Comparison of ENCODE assay signal across 14 cellular contexts in genomic region chr19:3932931-3933810, GRCh38. TPM values are rescaled to one million over a fixed set of nuclear protein-coding genes. Genes with fewer than 3 reads are reported as not detected.
DNase-seq lines count a peak whose midpoint lies in the region; ATAC-seq and TF ChIP-seq lines count a peak whose summit lies in the region.
"Had no signal": no experiment of that assay in that cellular context is flagged by ENCODE, and none has a peak within 500 bp of the region (broad histone marks: within the 10 kb centered on the region; RNA-seq: fewer than 3 reads in every experiment).

TSS of gene NMRK2 (plus strand) at chr19:3933069. CDS start at chr19:3933672, 603 bp downstream.

- TF ChIP-seq CTCF in WERI-Rb-1 (IDR thresholded peaks at IDR 0.05; ENCODE audit: low read depth, low read length) (no peak), CD14-positive monocyte (IDR thresholded peaks at IDR 0.05) (no peak)

- H3K27ac ChIP-seq in WERI-Rb-1 (no peak within 1 kb of the TSS), Karpas-422 (ENCODE audit: low read length) (no peak within 1 kb of the TSS)
- H3K27ac ChIP-seq: RWPE1 had no signal

- no peak within 1 kb of the TSS for H3K4me2 ChIP-seq in Karpas-422 (ENCODE audit: low read depth, low read length, poor library complexity, severe bottlenecking)

- H3K9me3 ChIP-seq in WERI-Rb-1 (ENCODE audit: severe bottlenecking) (no peaks in the 10 kb centered on the region), iPS-15b (ENCODE audit: control insufficient read depth, insufficient read depth, low read length) (no peaks in the 10 kb centered on the region), Karpas-422 (ENCODE audit: low read length) (no peaks in the 10 kb centered on the region)
- H3K9me3 ChIP-seq: mucosa of descending colon had no signal

- no peaks in the 10 kb centered on the region for H3K4me1 ChIP-seq in iPS-15b (ENCODE audit: control insufficient read depth, insufficient read depth, low read length)
- H3K4me1 ChIP-seq in Karpas-422 (ENCODE audit: low read length) = no peaks in the 10 kb centered on the region

- H3K27me3 Mint-ChIP-seq in stimulated activated naive B cell treated with anti-CD40 and anti-IgM and Interleukin-4, amounts not matched to agents 10 μg/mL and 1 μg/mL and 100 μg/mL, for 72 hours = peaks cover 13 to 42% of the 10 kb centered on the region in 2 donors
- H3K27me3 Mint-ChIP-seq in CD14-positive monocyte (ENCODE audit: low read depth in 3 of 3) = peaks cover 34 to 56% (median 42%) of the 10 kb centered on the region in 3 donors

- H3K4me3 Mint-ChIP-seq in stimulated activated naive B cell treated with anti-CD40 and anti-IgM and Interleukin-4, amounts not matched to agents 10 μg/mL and 1 μg/mL and 100 μg/mL, for 72 hours = peak within 1 kb of the TSS; percentile 51 to 52
- H3K4me3 Mint-ChIP-seq in CD14-positive monocyte = peak within 1 kb of the TSS in 1 of 2 donors; percentile 64
- H3K4me3 Mint-ChIP-seq: activated B cell treated with CpG ODN at 0.5 μM for 24 hours had no signal

- peak; percentile 36 to 64 for ATAC-seq in stimulated activated naive B cell treated with anti-CD40 and anti-IgM and Interleukin-4, amounts not matched to agents 10 μg/mL and 1 μg/mL and 100 μg/mL, for 72 hours (replicated peaks)
- ATAC-seq: activated naive CD4-positive, alpha-beta T cell treated with anti-CD3 and anti-CD28 coated beads, Interleukin-2, amount 50 U/mL, for 72 hours; mucosa of descending colon had no signal

- peak; percentile 5 to 11 for DNase-seq in activated CD4-positive, alpha-beta T cell treated with anti-CD3 and anti-CD28 coated beads, Interleukin-2, amount 50 U/mL, for 48 hours
- DNase-seq in activated CD4-positive, alpha-beta T cell treated with anti-CD3 and anti-CD28 coated beads, Interleukin-2, amount 50 U/mL, for 1 hour = no peak
- DNase-seq in WERI-Rb-1 = peak; percentile 44
- no peak for DNase-seq in stimulated activated naive B cell treated with anti-CD40 and anti-IgM and Interleukin-4, amounts not matched to agents 10 μg/mL and 1 μg/mL and 100 μg/mL, for 72 hours
- DNase-seq in NCI-H1092 (lab: John Stamatoyannopoulos, UW) = no peak
- no peak for DNase-seq in CD14-positive monocyte (ENCODE audit: low spot score)
- no peak for DNase-seq in Karpas-422
- DNase-seq: ACHN, activated B cell treated with CpG ODN at 0.5 μM for 24 hours, mucosa of descending colon, MV-4-11 had no signal

- no peaks in the 10 kb centered on the region for H3K79me2 ChIP-seq in Karpas-422 (ENCODE audit: low read length)

- H3K36me3 Mint-ChIP-seq in stimulated activated naive B cell treated with anti-CD40 and anti-IgM and Interleukin-4, amounts not matched to agents 10 μg/mL and 1 μg/mL and 100 μg/mL, for 72 hours = no peaks in the 10 kb centered on the region
- no peaks in the 10 kb centered on the region for H3K36me3 Mint-ChIP-seq in CD14-positive monocyte
- H3K36me3 Mint-ChIP-seq: activated naive CD4-positive, alpha-beta T cell treated with anti-CD3 and anti-CD28 coated beads, Interleukin-2, amount 50 U/mL, for 72 hours had no signal

- H3K9me3 Mint-ChIP-seq in stimulated activated naive B cell treated with anti-CD40 and anti-IgM and Interleukin-4, amounts not matched to agents 10 μg/mL and 1 μg/mL and 100 μg/mL, for 72 hours = no peaks in the 10 kb centered on the region
- H3K9me3 Mint-ChIP-seq in CD14-positive monocyte = peaks cover 0 to 20% (median 3%) of the 10 kb centered on the region in 7 donors
- H3K9me3 Mint-ChIP-seq: activated B cell treated with CpG ODN at 0.5 μM for 24 hours; activated naive CD4-positive, alpha-beta T cell treated with anti-CD3 and anti-CD28 coated beads, Interleukin-2, amount 50 U/mL, for 72 hours had no signal

- H3K9ac ChIP-seq in iPS-15b (ENCODE audit: low read depth, low read length) (peak within 1 kb of the TSS; percentile 73), Karpas-422 (ENCODE audit: low read length) (no peak within 1 kb of the TSS)

- no peak within 1 kb of the TSS for H3K4me3 ChIP-seq in WERI-Rb-1 (ENCODE audit: low read depth, low read length)
- peak within 1 kb of the TSS; percentile 57 for H3K4me3 ChIP-seq in iPS-15b (ENCODE audit: low read depth, low read length)
- no peak within 1 kb of the TSS for H3K4me3 ChIP-seq in Karpas-422 (ENCODE audit: low read length)
- H3K4me3 ChIP-seq: mucosa of descending colon had no signal

- no peak within 1 kb of the TSS for H3K27ac Mint-ChIP-seq in stimulated activated naive B cell treated with anti-CD40 and anti-IgM and Interleukin-4, amounts not matched to agents 10 μg/mL and 1 μg/mL and 100 μg/mL, for 72 hours
- H3K27ac Mint-ChIP-seq in CD14-positive monocyte = no peak within 1 kb of the TSS
- H3K27ac Mint-ChIP-seq: activated B cell treated with CpG ODN at 0.5 μM for 24 hours; activated naive CD4-positive, alpha-beta T cell treated with anti-CD3 and anti-CD28 coated beads, Interleukin-2, amount 50 U/mL, for 72 hours had no signal

- no peak within 1 kb of the TSS for H2AFZ ChIP-seq in Karpas-422 (ENCODE audit: low read length)

- no peaks in the 10 kb centered on the region for H3K9me2 ChIP-seq in Karpas-422 (replicated peaks; ENCODE audit: insufficient read depth, low read length)

- H4K20me1 ChIP-seq in Karpas-422 (ENCODE audit: insufficient read depth, low read depth, low read length) = no peaks in the 10 kb centered on the region

- peaks cover 2 to 5% of the 10 kb centered on the region in 2 donors for H3K4me1 Mint-ChIP-seq in stimulated activated naive B cell treated with anti-CD40 and anti-IgM and Interleukin-4, amounts not matched to agents 10 μg/mL and 1 μg/mL and 100 μg/mL, for 72 hours
- H3K4me1 Mint-ChIP-seq in CD14-positive monocyte = no peaks in the 10 kb centered on the region
- H3K4me1 Mint-ChIP-seq: activated B cell treated with CpG ODN at 0.5 μM for 24 hours had no signal

- no peaks in the 10 kb centered on the region for H3K27me3 ChIP-seq in WERI-Rb-1 (ENCODE audit: insufficient read depth, low read depth, severe bottlenecking)
- no peaks in the 10 kb centered on the region for H3K27me3 ChIP-seq in iPS-15b (ENCODE audit: control insufficient read depth, insufficient read depth, low read length)
- H3K27me3 ChIP-seq in Karpas-422 (ENCODE audit: low read length) = no peaks in the 10 kb centered on the region

- intact Hi-C loops in CD14-positive monocyte (cut with micrococcal nuclease) = no loop called here

- H3K36me3 ChIP-seq in WERI-Rb-1 = no peaks in the 10 kb centered on the region
- H3K36me3 ChIP-seq in iPS-15b (ENCODE audit: control insufficient read depth, insufficient read depth, low read length) = peaks cover 10% of the 10 kb centered on the region
- H3K36me3 ChIP-seq in Karpas-422 (ENCODE audit: insufficient read depth, low read length) = no peaks in the 10 kb centered on the region

RNA-seq across cellular contexts. Expression of gene NMRK2, which starts in this region (rescaled TPM):
- polyA plus RNA-seq in CD14-positive monocyte = not detected
- not detected in 2 replicates for total RNA-seq in Karpas-422 (2014; rRNA removed; shearing (Covaris generic); ENCODE audit: low replicate concordance)
- total RNA-seq: activated B cell treated with CpG ODN at 0.5 μM for 24 hours; activated naive CD4-positive, alpha-beta T cell treated with anti-CD3 and anti-CD28 coated beads, Interleukin-2, amount 50 U/mL, for 72 hours had no signal

Comparison
In these comparisons a context has a peak if more than half of its experiments do, and no peak if none do; other contexts are left out.
1. DNase-seq: peak in activated CD4-positive, alpha-beta T cell treated with anti-CD3 and anti-CD28 coated beads, Interleukin-2, amount 50 U/mL, for 48 hours (2 of 2) and WERI-Rb-1 (single experiment); none in activated CD4-positive, alpha-beta T cell treated with anti-CD3 and anti-CD28 coated beads, Interleukin-2, amount 50 U/mL, for 1 hour (single experiment), stimulated activated naive B cell treated with anti-CD40 and anti-IgM and Interleukin-4, amounts not matched to agents 10 μg/mL and 1 μg/mL and 100 μg/mL, for 72 hours (single experiment), NCI-H1092 (single experiment), CD14-positive monocyte (single experiment) and Karpas-422 (single experiment).